ENCODE assay signal across 28 cellular contexts in the genomic region with DNA sequence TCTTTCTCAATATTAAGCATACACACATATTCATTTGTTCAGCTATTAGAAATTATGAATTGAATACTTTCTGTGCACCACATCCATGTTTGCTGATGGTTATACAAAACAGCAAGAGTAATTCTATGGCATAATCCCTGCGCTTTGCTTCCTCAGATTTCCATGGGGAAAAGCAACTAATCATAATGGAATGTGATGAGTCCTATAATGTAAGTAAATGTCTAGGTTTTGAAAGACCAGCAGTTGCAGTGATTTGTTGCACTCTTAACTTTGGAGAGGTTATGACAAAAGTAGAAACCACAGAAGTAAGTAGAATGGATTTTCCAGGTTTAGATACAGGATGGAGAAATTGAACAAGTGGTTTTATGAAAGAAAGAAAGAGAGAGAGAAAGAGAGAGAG.
"Had no signal": no experiment of that assay in that cellular context is flagged by ENCODE, and none has a peak within 500 bp of the region (broad histone marks: within the 10 kb centered on the region; RNA-seq: fewer than 3 reads in every experiment).

No MANE protein-coding gene starts in this region.

- H3K4me3 ChIP-seq: ascending aorta, esophagus muscularis mucosa, lower lobe of right lung, stomach, suprapubic skin, tibial nerve had no signal

- DNase-seq: activated B cell treated with CpG ODN at 0.5 μM for 24 hours; activated CD4-positive, alpha-beta T cell treated with anti-CD3 and anti-CD28 coated beads, Interleukin-2, amount 50 U/mL, for 1 hour; activated effector memory CD4-positive, alpha-beta T cell treated with anti-CD3 and anti-CD28 coated beads, Interleukin-2, amount 50 U/mL, for 16 hours; activated naive CD4-positive, alpha-beta T cell treated with anti-CD3 and anti-CD28 coated beads, Interleukin-2, amount 10 ng/mL, durations not matched to agents 7 days and 5 days; activated naive CD8-positive, alpha-beta T cell treated with anti-CD3 and anti-CD28 coated beads, Interleukin-2, amount 10 ng/mL, durations not matched to agents 7 days and 5 days; activated T-cell treated with anti-CD3 and anti-CD28 coated beads for 4 hours; brain microvascular endothelial cell; caudate nucleus; endodermal cell; foreskin melanocyte; kidney glomerular epithelial cell; lower lobe of right lung; mesenchymal stem cell; naive thymus-derived CD8-positive, alpha-beta T cell; nucleus accumbens; right cardiac atrium; stimulated activated CD4-positive, alpha-beta T cell treated with anti-CD3 and anti-CD28 coated beads, Interleukin-15, amount 100 ng/mL, for 24 hours; stimulated activated CD4-positive, alpha-beta T cell treated with anti-CD3 and anti-CD28 coated beads, Interleukin-2, amount 100 ng/mL, for 24 hours; stimulated activated naive B cell treated with anti-CD40 and anti-IgM and Interleukin-4, amounts not matched to agents 10 μg/mL and 1 μg/mL and 100 μg/mL, for 72 hours; stomach had no signal

- H3K36me3 ChIP-seq: ascending aorta, brain microvascular endothelial cell, esophagus muscularis mucosa, lower lobe of right lung, stomach, suprapubic skin, tibial nerve had no signal

- H3K36me3 Mint-ChIP-seq: activated naive CD4-positive, alpha-beta T cell treated with anti-CD3 and anti-CD28 coated beads, Interleukin-2, amount 10 ng/mL, durations not matched to agents 7 days and 5 days; activated naive CD8-positive, alpha-beta T cell treated with anti-CD3 and anti-CD28 coated beads, Interleukin-2, amount 10 ng/mL, durations not matched to agents 7 days and 5 days; stimulated activated naive B cell treated with anti-CD40 and anti-IgM and Interleukin-4, amounts not matched to agents 10 μg/mL and 1 μg/mL and 100 μg/mL, for 72 hours had no signal

- H3K27ac Mint-ChIP-seq: activated B cell treated with CpG ODN at 0.5 μM for 24 hours; activated naive CD4-positive, alpha-beta T cell treated with anti-CD3 and anti-CD28 coated beads, Interleukin-2, amount 10 ng/mL, durations not matched to agents 7 days and 5 days; activated naive CD8-positive, alpha-beta T cell treated with anti-CD3 and anti-CD28 coated beads, Interleukin-2, amount 10 ng/mL, durations not matched to agents 7 days and 5 days; activated T-helper 1 cell treated with anti-CD3 and anti-CD28 coated beads, Interleukin-12 subunit alpha, Interleukin-12 subunit beta, Interleukin-2, Interleukin-4 antibody, amounts not matched to agents 30 ng/mL and 10 ng/mL and 1 ng/mL, durations not matched to agents 14 hours and 24 hours and 36 hours; dendritic cell treated with granulocyte-macrophage colony-stimulating factor and Interleukin-4, amounts not matched to agents 40 ng/mL and 50 ng/mL, for 4 days; endodermal cell; naive thymus-derived CD8-positive, alpha-beta T cell; stimulated activated naive B cell treated with anti-CD40 and anti-IgM and Interleukin-4, amounts not matched to agents 10 μg/mL and 1 μg/mL and 100 μg/mL, for 72 hours had no signal

- H3K27me3 Mint-ChIP-seq: activated B cell treated with CpG ODN at 0.5 μM for 24 hours; activated naive CD4-positive, alpha-beta T cell treated with anti-CD3 and anti-CD28 coated beads, Interleukin-2, amount 10 ng/mL, durations not matched to agents 7 days and 5 days; activated naive CD8-positive, alpha-beta T cell treated with anti-CD3 and anti-CD28 coated beads, Interleukin-2, amount 10 ng/mL, durations not matched to agents 7 days and 5 days; dendritic cell treated with granulocyte-macrophage colony-stimulating factor and Interleukin-4, amounts not matched to agents 40 ng/mL and 50 ng/mL, for 4 days; stimulated activated naive B cell treated with anti-CD40 and anti-IgM and Interleukin-4, amounts not matched to agents 10 μg/mL and 1 μg/mL and 100 μg/mL, for 72 hours had no signal

- H3K4me1 Mint-ChIP-seq: activated B cell treated with CpG ODN at 0.5 μM for 24 hours; activated naive CD4-positive, alpha-beta T cell treated with anti-CD3 and anti-CD28 coated beads, Interleukin-2, amount 10 ng/mL, durations not matched to agents 7 days and 5 days; activated naive CD8-positive, alpha-beta T cell treated with anti-CD3 and anti-CD28 coated beads, Interleukin-2, amount 10 ng/mL, durations not matched to agents 7 days and 5 days; naive thymus-derived CD8-positive, alpha-beta T cell; neural crest cell; stimulated activated naive B cell treated with anti-CD40 and anti-IgM and Interleukin-4, amounts not matched to agents 10 μg/mL and 1 μg/mL and 100 μg/mL, for 72 hours had no signal

- H3K27me3 ChIP-seq: ascending aorta, brain microvascular endothelial cell, esophagus muscularis mucosa, stomach, suprapubic skin, tibial nerve had no signal

- ATAC-seq: left lobe of liver; lower lobe of right lung; naive thymus-derived CD8-positive, alpha-beta T cell; right cardiac atrium; stimulated activated naive B cell treated with anti-CD40 and anti-IgM and Interleukin-4, amounts not matched to agents 10 μg/mL and 1 μg/mL and 100 μg/mL, for 72 hours had no signal

- H3K4me3 Mint-ChIP-seq: activated B cell treated with CpG ODN at 0.5 μM for 24 hours; activated naive CD4-positive, alpha-beta T cell treated with anti-CD3 and anti-CD28 coated beads, Interleukin-2, amount 10 ng/mL, durations not matched to agents 7 days and 5 days; activated naive CD8-positive, alpha-beta T cell treated with anti-CD3 and anti-CD28 coated beads, Interleukin-2, amount 10 ng/mL, durations not matched to agents 7 days and 5 days; activated T-helper 1 cell treated with anti-CD3 and anti-CD28 coated beads, Interleukin-12 subunit alpha, Interleukin-12 subunit beta, Interleukin-2, Interleukin-4 antibody, amounts not matched to agents 30 ng/mL and 10 ng/mL and 1 ng/mL, durations not matched to agents 14 hours and 24 hours and 36 hours; dendritic cell treated with granulocyte-macrophage colony-stimulating factor and Interleukin-4, amounts not matched to agents 40 ng/mL and 50 ng/mL, for 4 days; endodermal cell; naive thymus-derived CD8-positive, alpha-beta T cell; neural crest cell; stimulated activated naive B cell treated with anti-CD40 and anti-IgM and Interleukin-4, amounts not matched to agents 10 μg/mL and 1 μg/mL and 100 μg/mL, for 72 hours had no signal
